Comparison of ENCODE assay signal across 8 cellular contexts in the genomic region with DNA sequence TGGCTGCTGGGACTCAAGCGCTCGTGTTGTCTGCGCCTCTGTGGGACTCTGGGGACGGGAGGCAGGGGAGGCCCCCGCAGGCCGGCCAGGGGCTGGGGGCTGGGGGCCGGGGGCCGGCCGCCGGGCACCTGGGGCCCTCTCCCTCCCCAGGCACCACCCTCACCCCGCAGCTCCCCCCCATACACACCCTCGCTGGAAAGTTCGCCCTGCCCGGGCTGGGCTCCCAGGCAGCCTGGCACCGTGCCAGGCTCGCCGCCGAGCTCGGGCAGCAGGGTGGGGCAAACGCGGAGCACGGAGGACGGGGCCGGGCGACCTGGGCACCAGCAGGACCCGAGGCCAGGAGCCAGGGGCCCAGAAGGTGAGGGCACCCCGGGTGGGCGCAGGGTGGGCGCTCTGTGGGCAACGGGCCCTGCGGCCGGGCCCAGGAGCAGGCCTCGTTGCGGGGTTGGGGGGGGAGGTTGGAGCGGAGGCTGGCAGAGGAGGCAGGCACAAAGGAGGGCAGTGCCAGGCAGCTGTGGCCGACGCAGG.
DNase-seq lines count a peak whose midpoint lies in the region; ATAC-seq and TF ChIP-seq lines count a peak whose summit lies in the region.

No MANE protein-coding gene starts in this region.

- no peaks in the 10 kb centered on the region for H3K36me3 Mint-ChIP-seq in activated naive CD8-positive, alpha-beta T cell treated with anti-CD3 and anti-CD28 coated beads, Interleukin-2, amount 10 ng/mL, durations not matched to agents 7 days and 5 days

- intact Hi-C loops in cardiac septum (cut with DNase I), result loop anchor here (2.0 to 5.0 kb wide), 2 partner anchors 17 to 34 kb away; no protein-coding TSS in a partner anchor

- peak; percentile 45 for ATAC-seq in activated naive CD8-positive, alpha-beta T cell treated with anti-CD3 and anti-CD28 coated beads, Interleukin-2, amount 10 ng/mL, durations not matched to agents 7 days and 5 days (ENCODE audit: low read depth)
- no peak for ATAC-seq in GM21619 (IDR thresholded peaks at IDR 0.05; ENCODE audit: unreplicated experiment)

- POLR2A ChIA-PET in activated naive CD8-positive, alpha-beta T cell treated with anti-CD3 and anti-CD28 coated beads, Interleukin-2, amount 10 ng/mL, durations not matched to agents 7 days and 5 days (lab: Charles Lee), result interaction anchor here (0.7 to 7.2 kb wide), 8 partner anchors 9 to 243 kb away, joined by 3 to 58 read pairs (median 6); a partner anchor contains a TSS

- H3K9me3 Mint-ChIP-seq in activated naive CD8-positive, alpha-beta T cell treated with anti-CD3 and anti-CD28 coated beads, Interleukin-2, amount 10 ng/mL, durations not matched to agents 7 days and 5 days, result no peaks in the 10 kb centered on the region

- no peaks in the 10 kb centered on the region for H3K27me3 Mint-ChIP-seq in activated naive CD8-positive, alpha-beta T cell treated with anti-CD3 and anti-CD28 coated beads, Interleukin-2, amount 10 ng/mL, durations not matched to agents 7 days and 5 days

- peak overlapping the region; percentile 93 for H3K27ac Mint-ChIP-seq in activated naive CD8-positive, alpha-beta T cell treated with anti-CD3 and anti-CD28 coated beads, Interleukin-2, amount 10 ng/mL, durations not matched to agents 7 days and 5 days

- H3K4me3 Mint-ChIP-seq in activated naive CD8-positive, alpha-beta T cell treated with anti-CD3 and anti-CD28 coated beads, Interleukin-2, amount 10 ng/mL, durations not matched to agents 7 days and 5 days, result peak overlapping the region; percentile 93

- peak; percentile 58 to 82 for DNase-seq in NCI-H2081 (lab: John Stamatoyannopoulos, UW)
- no peak for DNase-seq in NCI-H2081 treated with DMSO at 0.1 percent for 48 hours (lab: John Stamatoyannopoulos, UW)
- DNase-seq in RPMI8226, result peak; percentile 93
- peak; percentile 79 for DNase-seq in activated naive CD8-positive, alpha-beta T cell treated with anti-CD3 and anti-CD28 coated beads, Interleukin-2, amount 10 ng/mL, durations not matched to agents 7 days and 5 days
- peak; percentile 92 for DNase-seq in cardiac septum (ENCODE audit: low spot score)
- no peak for DNase-seq in retinal pigment epithelial cell (ENCODE audit: low read depth)
- no peak for DNase-seq in SK-N-DZ (ENCODE audit: low spot score)

- TF ChIP-seq CTCF in retinal pigment epithelial cell (conservative IDR thresholded peaks at IDR 0.05; ENCODE audit: low read depth, low read length), result no peak

- peaks cover 24% of the 10 kb centered on the region for H3K4me1 Mint-ChIP-seq in activated naive CD8-positive, alpha-beta T cell treated with anti-CD3 and anti-CD28 coated beads, Interleukin-2, amount 10 ng/mL, durations not matched to agents 7 days and 5 days

- H3K4me3 ChIP-seq in retinal pigment epithelial cell (ENCODE audit: low read length), result peak overlapping the region; percentile 45

Comparison
In these comparisons a context has a peak if more than half of its experiments do, and no peak if none do; other contexts are left out.
1. DNase-seq: peak in NCI-H2081 (2 of 2), RPMI8226 (single experiment), activated naive CD8-positive, alpha-beta T cell treated with anti-CD3 and anti-CD28 coated beads, Interleukin-2, amount 10 ng/mL, durations not matched to agents 7 days and 5 days (single experiment) and cardiac septum (single experiment); none in NCI-H2081 treated with DMSO at 0.1 percent for 48 hours (single experiment), retinal pigment epithelial cell (single experiment) and SK-N-DZ (single experiment).